1 cellular context compared by ENCODE assay signal in the genomic region with DNA sequence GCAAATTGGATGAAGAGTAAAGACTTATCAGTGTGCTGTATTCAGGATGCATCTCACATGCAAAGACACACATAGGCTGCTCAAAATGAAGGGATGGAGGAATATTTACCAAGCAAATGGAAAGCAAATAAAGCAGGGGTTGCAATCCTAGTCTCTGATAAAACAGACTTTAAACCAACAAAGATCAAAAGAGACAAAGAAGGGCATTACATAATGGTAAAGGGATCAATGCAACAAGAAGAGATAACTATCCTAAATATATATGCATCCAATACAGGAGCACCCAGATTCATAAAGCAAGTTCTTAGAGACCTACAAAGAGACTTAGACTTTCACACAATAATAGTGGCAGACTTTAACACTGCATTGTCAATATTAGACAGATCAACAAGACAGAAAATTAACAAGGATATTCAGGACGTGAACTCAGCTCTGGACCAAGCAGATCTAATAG. TPM values are rescaled to one million over a fixed set of nuclear protein-coding genes. Genes with fewer than 3 reads are reported as not detected.
"Had no signal": no experiment of that assay in that cellular context is flagged by ENCODE, and none has a peak within 500 bp of the region (broad histone marks: within the 10 kb centered on the region; RNA-seq: fewer than 3 reads in every experiment).

No MANE protein-coding gene starts in this region.

RNA-seq across cellular contexts. Expression of a gene that starts 12.1 kb away (rescaled TPM):
- total RNA-seq: smooth muscle cell had no signal
- polyA plus RNA-seq: smooth muscle cell had no signal
